ENCODE assay signal across 2 cellular contexts in the genomic region with DNA sequence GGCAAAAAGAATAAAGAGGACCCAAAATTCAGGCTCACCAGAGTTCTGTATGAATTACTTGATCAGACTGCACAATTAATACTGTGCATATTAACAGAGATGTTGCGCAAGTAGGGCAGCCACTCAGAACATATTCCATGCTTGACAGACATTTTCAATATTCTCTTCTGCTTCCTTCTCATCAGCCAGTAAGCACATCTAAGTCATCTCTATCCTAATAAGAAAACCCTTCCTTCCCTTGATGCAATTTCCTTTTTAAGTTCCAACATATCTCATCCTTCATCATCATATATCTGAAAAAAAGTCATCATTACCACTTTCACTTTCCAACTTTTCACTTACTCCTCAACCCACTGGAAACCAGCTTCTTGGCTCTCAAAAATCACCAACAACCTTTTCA.
A peak's percentile ranks its signal among the peaks of the same experiment; 100 is the strongest.
TF ChIP-seq lines count a peak whose summit lies in the region.

No MANE protein-coding gene starts in this region.

TF ChIP-seq in GM12891, 5 proteins besides CTCF, POLR2A, EP300 and RAD21:
- TF ChIP-seq POU2F2 (IDR thresholded peaks at IDR 0.05; ENCODE audit: low read depth, low read length), result no peak
- no peak for TF ChIP-seq PAX5 (IDR thresholded peaks at IDR 0.05; ENCODE audit: insufficient read depth, low read length, severe bottlenecking)
- no peak for TF ChIP-seq TAF1 (IDR thresholded peaks at IDR 0.05; ENCODE audit: low read depth, low read length)
- no peak for TF ChIP-seq SPI1 (IDR thresholded peaks at IDR 0.05; ENCODE audit: low read depth, low read length)
- TF ChIP-seq POLR2AphosphoS5 (IDR thresholded peaks at IDR 0.05; ENCODE audit: low read depth, low read length), result no peak

TF ChIP-seq in HepG2, 621 proteins besides CTCF, POLR2A, EP300 and RAD21:
- peak; percentile 64; the same call in 1 of the 2 replicates for TF ChIP-seq CEBPB (IDR thresholded peaks at IDR 0.05; ENCODE audit: borderline replicate concordance, low read depth, low read length)
- TF ChIP-seq ELF4 (CRISPR knock-in tag; IDR thresholded peaks at IDR 0.05; ENCODE audit: borderline replicate concordance), result no peak
- TF ChIP-seq CEBPG (CRISPR knock-in tag; IDR thresholded peaks at IDR 0.05), result peak; percentile 38; the same call in 1 of the 2 replicates
